Comparison of ENCODE assay signal across 9 cellular contexts in genomic region chr1:28172690-28173150, GRCh38. TPM values are rescaled to one million over a fixed set of nuclear protein-coding genes. Genes with fewer than 3 reads are reported as not detected.
DNase-seq lines count a peak whose midpoint lies in the region; ATAC-seq, FAIRE-seq and TF ChIP-seq lines count a peak whose summit lies in the region.
"Had no signal": no experiment of that assay in that cellular context is flagged by ENCODE, and none has a peak within 500 bp of the region (broad histone marks: within the 10 kb centered on the region; RNA-seq: fewer than 3 reads in every experiment).

No MANE protein-coding gene starts in this region.

- H3K18ac ChIP-seq in mesendoderm (ENCODE audit: low read length) = peak overlapping the region; percentile 62

- peak; percentile 56 for ATAC-seq in GM21526 (IDR thresholded peaks at IDR 0.05; ENCODE audit: low FRiP score, unreplicated experiment)
- peak; percentile 15 to 35 for ATAC-seq in activated T-cell treated with anti-CD3 and anti-CD28 coated beads, Interleukin-2, amount 50 U/mL, for 4 hours

- no peaks in the 10 kb centered on the region for H3K9me3 Mint-ChIP-seq in activated T-cell treated with anti-CD3 and anti-CD28 coated beads, Interleukin-2, amount 50 U/mL, for 4 hours

- H3K79me2 ChIP-seq in mesendoderm (ENCODE audit: control insufficient read depth, insufficient read depth, low read length) = no peaks in the 10 kb centered on the region

- H3K27me3 ChIP-seq in HL-60 (ENCODE audit: insufficient read depth, poor library complexity, severe bottlenecking) (no peaks in the 10 kb centered on the region), mesendoderm (ENCODE audit: insufficient read depth, low read length, poor library complexity) (no peaks in the 10 kb centered on the region)

- H3K4ac ChIP-seq in mesendoderm (ENCODE audit: low read depth, low read length) = peak overlapping the region; percentile 28

- no peaks in the 10 kb centered on the region for H3K79me1 ChIP-seq in mesendoderm (ENCODE audit: low read length)

- H4K5ac ChIP-seq in mesendoderm (ENCODE audit: low read length) = no peak overlapping the region

- POLR2A ChIA-PET in RWPE1 (lab: Yijun Ruan, JAX; ENCODE audit: low non-redundant PET) = no interaction called here

- peaks cover 53% of the 10 kb centered on the region for H3K4me1 Mint-ChIP-seq in activated T-cell treated with anti-CD3 and anti-CD28 coated beads, Interleukin-2, amount 50 U/mL, for 4 hours (ENCODE audit: low read depth)

- peak overlapping the region; percentile 67 for H3K56ac ChIP-seq in mesendoderm (ENCODE audit: low read length)

- peaks cover 15% of the 10 kb centered on the region for H3K4me1 ChIP-seq in mesendoderm (ENCODE audit: control insufficient read depth, low read depth, low read length)

- H3K27ac ChIP-seq in HL-60 (replicated peaks) (peak overlapping the region; percentile 86), mesendoderm (ENCODE audit: low read depth, low read length) (peak overlapping the region; percentile 20), RWPE1 (no peak overlapping the region)

- no peak overlapping the region for H4K8ac ChIP-seq in mesendoderm (ENCODE audit: low read depth, low read length)

- H3K4me3 Mint-ChIP-seq in activated T-cell treated with anti-CD3 and anti-CD28 coated beads, Interleukin-2, amount 50 U/mL, for 4 hours = no peak overlapping the region

- no peaks in the 10 kb centered on the region for H3K36me3 ChIP-seq in mesendoderm (ENCODE audit: control insufficient read depth, insufficient read depth, low read length)

- CTCF ChIA-PET in RWPE1 (lab: Yijun Ruan, JAX) = interaction anchor here (0.7 kb wide), 1 partner anchor 1027 kb away, joined by 7 read pairs; no protein-coding TSS in a partner anchor

- peak overlapping the region; percentile 28 for H2BK5ac ChIP-seq in mesendoderm (ENCODE audit: low read length)

- H2BK15ac ChIP-seq in mesendoderm (replicated peaks; ENCODE audit: low read depth) = no peak overlapping the region

- H3K4me2 ChIP-seq in mesendoderm (ENCODE audit: low read length) = no peak overlapping the region

- no peak overlapping the region for H2BK120ac ChIP-seq in mesendoderm (ENCODE audit: low read depth, low read length)

- WGBS in mesendoderm (ENCODE audit: extremely low coverage, insufficient coverage, low lambda C conversion rate) = no CpG with 5 or more reads among the region's 8 CpGs

- no peak for TF ChIP-seq POLR2A in GM12891 (IDR thresholded peaks at IDR 0.05; ENCODE audit: low read depth, low read length)

- DNase-seq in GM12891 (ENCODE audit: insufficient read length, low spot score) (no peak), HL-60 (ENCODE audit: low read depth in 1 of 2, low spot score in 1 of 2) (peak; percentile 85 to 87), mesendoderm (peak; percentile 69), RWPE1 (ENCODE audit: low spot score) (no peak), DMS79 (lab: John Stamatoyannopoulos, UW) (no peak), DMS 273 (lab: John Stamatoyannopoulos, UW; ENCODE audit: unreplicated experiment) (no peak)
- no peak for DNase-seq in activated T-cell treated with anti-CD3 and anti-CD28 coated beads, Interleukin-2, amount 50 U/mL, for 4 hours

- H3K27me3 Mint-ChIP-seq in activated T-cell treated with anti-CD3 and anti-CD28 coated beads, Interleukin-2, amount 50 U/mL, for 4 hours (ENCODE audit: low read depth) = peaks cover 7% of the 10 kb centered on the region

- no peak overlapping the region for H3K4me3 ChIP-seq in HL-60 (replicated peaks; ENCODE audit: insufficient read depth, low read length)
- no peak overlapping the region for H3K4me3 ChIP-seq in mesendoderm (ENCODE audit: low read length)

- no peak overlapping the region for H2AK5ac ChIP-seq in mesendoderm (ENCODE audit: low read length)

- no peak overlapping the region for H3K9ac ChIP-seq in mesendoderm (ENCODE audit: low read length)

- FAIRE-seq in GM12891 (lab: Jason Lieb, UNC) = peak; percentile 94

- TF ChIP-seq CTCF in HL-60 (IDR thresholded peaks at IDR 0.05; ENCODE audit: insufficient read depth, low read length) (no peak), RWPE1 (conservative IDR thresholded peaks at IDR 0.05; ENCODE audit: low read depth) (no peak)

- H3K23ac ChIP-seq in mesendoderm (ENCODE audit: low read length) = no peak overlapping the region

- no peaks in the 10 kb centered on the region for H3K36me3 Mint-ChIP-seq in activated T-cell treated with anti-CD3 and anti-CD28 coated beads, Interleukin-2, amount 50 U/mL, for 4 hours (ENCODE audit: insufficient read depth)

TF ChIP-seq in GM12891, 5 proteins besides CTCF, POLR2A, EP300 and RAD21:
- TF ChIP-seq TAF1 (IDR thresholded peaks at IDR 0.05; ENCODE audit: low read depth, low read length) (no peak), POU2F2 (IDR thresholded peaks at IDR 0.05; ENCODE audit: low read depth, low read length) (peak; percentile 81), POLR2AphosphoS5 (IDR thresholded peaks at IDR 0.05; ENCODE audit: low read depth, low read length) (no peak), SPI1 (IDR thresholded peaks at IDR 0.05; ENCODE audit: low read depth, low read length) (peak; percentile 99), PAX5 (IDR thresholded peaks at IDR 0.05; ENCODE audit: insufficient read depth, low read length, severe bottlenecking) (peak; percentile 1)

RNA-seq across cellular contexts. Expression of gene PTAFR, which starts 3.8 kb away (rescaled TPM):
- 10.2 TPM for polyA plus RNA-seq in GM12891 (2012; ENCODE audit: low read depth, missing spikeins)
- total RNA-seq in activated T-cell treated with anti-CD3 and anti-CD28 coated beads, Interleukin-2, amount 50 U/mL, for 4 hours = 1 to 10 TPM in 2 of 3 donors, under 1 TPM in 1; 0.96 to 3.4 (median 1.3) TPM
- 0.59 TPM for polyA plus RNA-seq in mesendoderm (2013, experiment 1 of 2)
- polyA plus RNA-seq in mesendoderm (2013, experiment 2 of 2) = 0.81 TPM
- total RNA-seq: glomerular endothelial cell had no signal

Comparison
In these comparisons a context has a peak if more than half of its experiments do, and no peak if none do; other contexts are left out.
1. DNase-seq: peak in HL-60 (2 of 2) and mesendoderm (single experiment); none in GM12891 (single experiment), activated T-cell treated with anti-CD3 and anti-CD28 coated beads, Interleukin-2, amount 50 U/mL, for 4 hours (single experiment), RWPE1 (single experiment), DMS79 (single experiment) and DMS 273 (single experiment).